39 cellular contexts compared by ENCODE assay signal in the genomic region with DNA sequence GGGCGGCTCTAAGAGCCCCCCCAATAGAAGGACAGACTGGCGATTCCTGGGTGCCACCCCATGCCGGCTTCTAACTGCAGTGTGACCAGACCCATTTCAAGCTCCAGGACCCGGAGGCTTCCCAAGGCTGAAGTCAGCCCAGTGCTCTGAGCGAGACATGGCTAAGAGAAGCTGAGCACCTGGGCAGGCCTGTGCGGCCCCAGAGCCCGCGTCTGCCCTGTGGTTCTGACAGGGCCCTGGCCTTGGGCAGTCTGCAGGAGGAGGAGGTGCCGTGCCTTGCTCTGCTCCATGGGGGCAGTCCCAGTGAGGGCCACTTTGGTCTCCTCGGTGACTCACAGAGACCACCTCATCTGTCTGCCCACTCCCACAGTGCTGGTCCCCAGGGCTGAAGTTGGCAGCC.
"Had no signal": no experiment of that assay in that cellular context is flagged by ENCODE, and none has a peak within 500 bp of the region (broad histone marks: within the 10 kb centered on the region; RNA-seq: fewer than 3 reads in every experiment).

No MANE protein-coding gene starts in this region.

- H3K4me1 ChIP-seq: adrenal gland, ascending aorta, body of pancreas, breast epithelium had no signal

- H3K27ac Mint-ChIP-seq: activated naive CD4-positive, alpha-beta T cell treated with anti-CD3 and anti-CD28 coated beads for 36 hours; activated naive CD4-positive, alpha-beta T cell treated with anti-CD3 and anti-CD28 coated beads, Interleukin-2, amount 10 ng/mL, durations not matched to agents 7 days and 5 days; activated naive CD4-positive, alpha-beta T cell treated with anti-CD3 and anti-CD28 coated beads, Interleukin-2, amount 50 U/mL, for 24 hours; activated naive CD4-positive, alpha-beta T cell treated with anti-CD3 and anti-CD28 coated beads, Interleukin-2, amount 50 U/mL, for 72 hours; activated naive CD8-positive, alpha-beta T cell; activated naive CD8-positive, alpha-beta T cell treated with anti-CD3 and anti-CD28 coated beads for 36 hours; activated naive CD8-positive, alpha-beta T cell treated with anti-CD3 and anti-CD28 coated beads, Interleukin-2, amount 10 ng/mL, durations not matched to agents 7 days and 5 days; activated naive CD8-positive, alpha-beta T cell treated with anti-CD3 and anti-CD28 coated beads, Interleukin-2, amount 50 U/mL, for 24 hours; activated T-cell treated with anti-CD3 and anti-CD28 coated beads, Interleukin-2, amount 50 U/mL, for 24 hours; activated T-cell treated with anti-CD3 and anti-CD28 coated beads, Interleukin-2, amount 50 U/mL, for 72 hours; activated T-helper 1 cell treated with anti-CD3 and anti-CD28 coated beads, Interleukin-12 subunit alpha, Interleukin-12 subunit beta, Interleukin-2, Interleukin-4 antibody, amounts not matched to agents 30 ng/mL and 10 ng/mL and 1 ng/mL, durations not matched to agents 14 hours and 24 hours and 36 hours; activated T-helper 17 cell treated with anti-CD3 and anti-CD28 coated beads, Interleukin-2, amount 50 U/mL, for 72 hours; activated T-helper 2 cell treated with anti-CD3 and anti-CD28 coated beads, Interferon-gamma antibody, Interleukin-2, Interleukin-4, amounts not matched to agents 10 μg/mL and 5 μg/mL and 100 μg/mL, durations not matched to agents 14 hours and 24 hours and 36 hours; brain had no signal

- H3K36me3 ChIP-seq: adrenal gland, ascending aorta, brain microvascular endothelial cell, breast epithelium, cardiac muscle cell had no signal

- H3K36me3 Mint-ChIP-seq: activated naive CD4-positive, alpha-beta T cell treated with anti-CD3 and anti-CD28 coated beads, Interleukin-2, amount 10 ng/mL, durations not matched to agents 7 days and 5 days; activated naive CD4-positive, alpha-beta T cell treated with anti-CD3 and anti-CD28 coated beads, Interleukin-2, amount 50 U/mL, for 24 hours; activated naive CD4-positive, alpha-beta T cell treated with anti-CD3 and anti-CD28 coated beads, Interleukin-2, amount 50 U/mL, for 72 hours; activated naive CD8-positive, alpha-beta T cell; activated naive CD8-positive, alpha-beta T cell treated with anti-CD3 and anti-CD28 coated beads for 36 hours; activated naive CD8-positive, alpha-beta T cell treated with anti-CD3 and anti-CD28 coated beads, Interleukin-2, amount 10 ng/mL, durations not matched to agents 7 days and 5 days had no signal

- DNase-seq: activated effector memory CD4-positive, alpha-beta T cell treated with anti-CD3 and anti-CD28 coated beads, Interleukin-2, amount 50 U/mL, for 16 hours; activated effector memory CD4-positive, alpha-beta T cell treated with Interleukin-2 at 50 U/mL for 16 hours; activated gamma-delta T cell; activated gamma-delta T cell treated with Interleukin-2 at 50 U/mL for 16 hours; activated naive CD4-positive, alpha-beta T cell; activated naive CD4-positive, alpha-beta T cell treated with anti-CD3 and anti-CD28 coated beads for 36 hours; activated naive CD4-positive, alpha-beta T cell treated with anti-CD3 and anti-CD28 coated beads, Interleukin-2, amount 10 ng/mL, durations not matched to agents 7 days and 5 days; activated naive CD4-positive, alpha-beta T cell treated with anti-CD3 and anti-CD28 coated beads, Interleukin-2, amount 50 U/mL, for 16 hours; activated naive CD4-positive, alpha-beta T cell treated with Interleukin-2 at 50 U/mL for 16 hours; activated naive CD8-positive, alpha-beta T cell treated with anti-CD3 and anti-CD28 coated beads for 36 hours; activated naive CD8-positive, alpha-beta T cell treated with anti-CD3 and anti-CD28 coated beads, Interleukin-2, amount 10 ng/mL, durations not matched to agents 7 days and 5 days; activated naive CD8-positive, alpha-beta T cell treated with anti-CD3 and anti-CD28 coated beads, Interleukin-2, amount 50 U/mL, for 24 hours; activated T-cell treated with anti-CD3 and anti-CD28 coated beads, Interleukin-2, amount 50 U/mL, for 1 hour; activated T-cell treated with anti-CD3 and anti-CD28 coated beads, Interleukin-2, amount 50 U/mL, for 24 hours; activated T-cell treated with anti-CD3 and anti-CD28 coated beads, Interleukin-2, amount 50 U/mL, for 4 hours; activated T-cell treated with anti-CD3 and anti-CD28 coated beads, Interleukin-2, amount 50 U/mL, for 48 hours; activated T-cell treated with anti-CD3 and anti-CD28 coated beads, Interleukin-2, amount 50 U/mL, for 72 hours; adrenal gland; amniotic stem cell; amygdala; anterior cingulate cortex; aorta; body of pancreas; brain microvascular endothelial cell; central memory CD4-positive, alpha-beta T cell; cerebellar nuclear complex had no signal

- H3K9me3 Mint-ChIP-seq: activated naive CD4-positive, alpha-beta T cell treated with anti-CD3 and anti-CD28 coated beads for 36 hours; activated naive CD4-positive, alpha-beta T cell treated with anti-CD3 and anti-CD28 coated beads, Interleukin-2, amount 10 ng/mL, durations not matched to agents 7 days and 5 days; activated naive CD4-positive, alpha-beta T cell treated with anti-CD3 and anti-CD28 coated beads, Interleukin-2, amount 50 U/mL, for 24 hours; activated naive CD4-positive, alpha-beta T cell treated with anti-CD3 and anti-CD28 coated beads, Interleukin-2, amount 50 U/mL, for 72 hours; activated naive CD8-positive, alpha-beta T cell treated with anti-CD3 and anti-CD28 coated beads for 36 hours; activated naive CD8-positive, alpha-beta T cell treated with anti-CD3 and anti-CD28 coated beads, Interleukin-2, amount 10 ng/mL, durations not matched to agents 7 days and 5 days; activated naive CD8-positive, alpha-beta T cell treated with anti-CD3 and anti-CD28 coated beads, Interleukin-2, amount 50 U/mL, for 24 hours; activated T-cell treated with anti-CD3 and anti-CD28 coated beads, Interleukin-2, amount 50 U/mL, for 24 hours; activated T-cell treated with anti-CD3 and anti-CD28 coated beads, Interleukin-2, amount 50 U/mL, for 4 hours; activated T-cell treated with anti-CD3 and anti-CD28 coated beads, Interleukin-2, amount 50 U/mL, for 72 hours; activated T-helper 1 cell treated with anti-CD3 and anti-CD28 coated beads, Interleukin-12 subunit alpha, Interleukin-12 subunit beta, Interleukin-2, Interleukin-4 antibody, amounts not matched to agents 30 ng/mL and 10 ng/mL and 1 ng/mL, durations not matched to agents 14 hours and 24 hours and 36 hours; activated T-helper 17 cell treated with anti-CD3 and anti-CD28 coated beads, Interleukin-2, amount 50 U/mL, for 72 hours; activated T-helper 2 cell treated with anti-CD3 and anti-CD28 coated beads, Interferon-gamma antibody, Interleukin-2, Interleukin-4, amounts not matched to agents 10 μg/mL and 5 μg/mL and 100 μg/mL, durations not matched to agents 14 hours and 24 hours and 36 hours; central memory CD8-positive, alpha-beta T cell had no signal

- H3K27ac ChIP-seq: adrenal gland, ascending aorta, body of pancreas, brain microvascular endothelial cell, breast epithelium, cardiac muscle cell had no signal

- H3K9me3 ChIP-seq: adrenal gland, ascending aorta, body of pancreas, breast epithelium had no signal

- H3K27me3 ChIP-seq: adrenal gland, ascending aorta, body of pancreas, brain microvascular endothelial cell, cardiac muscle cell had no signal

- H3K4me3 Mint-ChIP-seq: activated naive CD4-positive, alpha-beta T cell treated with anti-CD3 and anti-CD28 coated beads for 36 hours; activated naive CD4-positive, alpha-beta T cell treated with anti-CD3 and anti-CD28 coated beads, Interleukin-2, amount 10 ng/mL, durations not matched to agents 7 days and 5 days; activated naive CD4-positive, alpha-beta T cell treated with anti-CD3 and anti-CD28 coated beads, Interleukin-2, amount 50 U/mL, for 24 hours; activated naive CD8-positive, alpha-beta T cell; activated naive CD8-positive, alpha-beta T cell treated with anti-CD3 and anti-CD28 coated beads for 36 hours; activated naive CD8-positive, alpha-beta T cell treated with anti-CD3 and anti-CD28 coated beads, Interleukin-2, amount 10 ng/mL, durations not matched to agents 7 days and 5 days; activated naive CD8-positive, alpha-beta T cell treated with anti-CD3 and anti-CD28 coated beads, Interleukin-2, amount 50 U/mL, for 24 hours; activated T-cell treated with anti-CD3 and anti-CD28 coated beads, Interleukin-2, amount 50 U/mL, for 24 hours; activated T-cell treated with anti-CD3 and anti-CD28 coated beads, Interleukin-2, amount 50 U/mL, for 4 hours; activated T-cell treated with anti-CD3 and anti-CD28 coated beads, Interleukin-2, amount 50 U/mL, for 72 hours; activated T-helper 1 cell treated with anti-CD3 and anti-CD28 coated beads, Interleukin-12 subunit alpha, Interleukin-12 subunit beta, Interleukin-2, Interleukin-4 antibody, amounts not matched to agents 30 ng/mL and 10 ng/mL and 1 ng/mL, durations not matched to agents 14 hours and 24 hours and 36 hours; activated T-helper 17 cell treated with anti-CD3 and anti-CD28 coated beads, Interleukin-2, amount 50 U/mL, for 72 hours; brain; central memory CD8-positive, alpha-beta T cell had no signal

- H3K4me3 ChIP-seq: adrenal gland, ascending aorta, body of pancreas, breast epithelium, cardiac muscle cell had no signal

- H3K27me3 Mint-ChIP-seq: activated naive CD4-positive, alpha-beta T cell treated with anti-CD3 and anti-CD28 coated beads, Interleukin-2, amount 10 ng/mL, durations not matched to agents 7 days and 5 days; activated naive CD4-positive, alpha-beta T cell treated with anti-CD3 and anti-CD28 coated beads, Interleukin-2, amount 50 U/mL, for 24 hours; activated naive CD8-positive, alpha-beta T cell; activated naive CD8-positive, alpha-beta T cell treated with anti-CD3 and anti-CD28 coated beads for 36 hours; activated naive CD8-positive, alpha-beta T cell treated with anti-CD3 and anti-CD28 coated beads, Interleukin-2, amount 10 ng/mL, durations not matched to agents 7 days and 5 days; activated naive CD8-positive, alpha-beta T cell treated with anti-CD3 and anti-CD28 coated beads, Interleukin-2, amount 50 U/mL, for 24 hours; activated T-cell treated with anti-CD3 and anti-CD28 coated beads, Interleukin-2, amount 50 U/mL, for 24 hours; activated T-helper 17 cell treated with anti-CD3 and anti-CD28 coated beads, Interleukin-2, amount 50 U/mL, for 72 hours; brain had no signal

- FAIRE-seq: astrocyte, bronchial epithelial cell had no signal

- H3K4me1 Mint-ChIP-seq: activated naive CD4-positive, alpha-beta T cell treated with anti-CD3 and anti-CD28 coated beads, Interleukin-2, amount 10 ng/mL, durations not matched to agents 7 days and 5 days; activated naive CD4-positive, alpha-beta T cell treated with anti-CD3 and anti-CD28 coated beads, Interleukin-2, amount 50 U/mL, for 24 hours; activated naive CD8-positive, alpha-beta T cell treated with anti-CD3 and anti-CD28 coated beads for 36 hours; activated naive CD8-positive, alpha-beta T cell treated with anti-CD3 and anti-CD28 coated beads, Interleukin-2, amount 10 ng/mL, durations not matched to agents 7 days and 5 days; activated naive CD8-positive, alpha-beta T cell treated with anti-CD3 and anti-CD28 coated beads, Interleukin-2, amount 50 U/mL, for 24 hours; activated T-helper 17 cell treated with anti-CD3 and anti-CD28 coated beads, Interleukin-2, amount 50 U/mL, for 72 hours; central memory CD8-positive, alpha-beta T cell had no signal
